ENCODE assay signal across 11 cellular contexts in the genomic region with DNA sequence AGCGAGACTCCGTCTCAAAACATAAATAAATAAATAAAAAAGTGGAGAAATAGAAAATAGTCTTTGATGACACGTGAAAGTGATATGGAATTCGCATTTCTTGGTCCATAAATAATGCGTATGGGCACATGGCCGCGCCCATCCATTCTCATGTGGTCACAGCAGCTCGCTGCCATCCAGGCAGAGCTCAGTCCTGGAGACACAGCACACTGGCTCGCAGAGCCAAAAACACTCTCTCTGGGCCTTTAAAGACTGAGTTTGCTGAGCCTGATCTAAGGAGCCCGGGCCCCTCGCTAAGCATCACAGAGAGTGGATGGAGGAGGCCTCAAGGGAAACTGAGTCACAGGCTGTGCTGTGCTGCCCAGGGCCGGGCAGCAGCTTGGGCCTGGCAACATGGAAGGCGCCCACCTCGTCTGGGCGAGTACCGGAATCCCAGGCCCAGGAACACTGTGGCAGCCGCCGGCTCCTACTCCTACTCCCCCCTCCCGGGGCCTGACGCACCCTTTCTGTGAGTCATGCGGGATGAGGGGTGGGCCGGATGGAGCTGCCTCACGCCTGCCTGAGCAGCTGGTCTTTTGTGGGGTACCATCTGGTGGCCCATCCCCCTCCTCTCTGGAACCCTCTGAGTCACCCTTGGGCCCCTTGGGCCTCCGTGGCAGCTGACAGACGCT. TPM values are rescaled to one million over a fixed set of nuclear protein-coding genes. Genes with fewer than 3 reads are reported as not detected.
DNase-seq lines count a peak whose midpoint lies in the region; ATAC-seq, FAIRE-seq and TF ChIP-seq lines count a peak whose summit lies in the region.
"Had no signal": no experiment of that assay in that cellular context is flagged by ENCODE, and none has a peak within 500 bp of the region (broad histone marks: within the 10 kb centered on the region; RNA-seq: fewer than 3 reads in every experiment).

No MANE protein-coding gene starts in this region.

- H3K79me2 ChIP-seq in Karpas-422 (ENCODE audit: low read length) (no peaks in the 10 kb centered on the region), K562 (ENCODE audit: control insufficient read depth, insufficient read depth, low read length) (no peaks in the 10 kb centered on the region), MM.1S (ENCODE audit: low read length) (no peaks in the 10 kb centered on the region)

- ATAC-seq in K562, result no peak
- ATAC-seq: effector memory CD8-positive, alpha-beta T cell had no signal

- H3K27ac ChIP-seq in Karpas-422 (ENCODE audit: low read length) (peak overlapping the region; percentile 58), K562 (ENCODE audit: extremely low read depth, low read depth, low read length) (no peak overlapping the region), mesenchymal stem cell (ENCODE audit: low read length, poor library complexity, severe bottlenecking) (peak overlapping the region; percentile 99), MM.1S (ENCODE audit: low read length) (no peak overlapping the region)
- H3K27ac ChIP-seq: KMS-11, parathyroid adenoma had no signal

- DNase-seq in AG08396 (ENCODE audit: low spot score) (peak; percentile 81), Karpas-422 (peak; percentile 85), K562 (ENCODE audit: extremely low read depth in 1 of 4, low spot score in 3 of 4) (peak in 2 of 4 experiments; percentile 31 to 34), mesenchymal stem cell (peak; percentile 96), MM.1S (no peak), GM19239 (ENCODE audit: insufficient read length, low spot score) (no peak)
- DNase-seq in activated CD4-positive, alpha-beta T cell treated with anti-CD3 and anti-CD28 coated beads, Interleukin-2, amount 50 U/mL, for 48 hours, result no peak
- DNase-seq in activated CD4-positive, alpha-beta T cell treated with anti-CD3 and anti-CD28 coated beads for 48 hours, result no peak
- DNase-seq: effector memory CD8-positive, alpha-beta T cell had no signal

- peak overlapping the region; percentile 17 for H2BK15ac ChIP-seq in mesenchymal stem cell (ENCODE audit: low read depth, poor library complexity, severe bottlenecking)

- no peaks in the 10 kb centered on the region for H3F3A ChIP-seq in MM.1S (ENCODE audit: insufficient read depth, low read length)

- H2BK12ac ChIP-seq in mesenchymal stem cell (ENCODE audit: low read length in 2 of 2), result peak overlapping the region in 1 of 2 experiments; percentile 70

- peak overlapping the region; percentile 93 for H4K8ac ChIP-seq in mesenchymal stem cell (ENCODE audit: low read length)

- peak overlapping the region; percentile 50 to 94 for H3K18ac ChIP-seq in mesenchymal stem cell (ENCODE audit: low read depth in 1 of 2, low read length in 2 of 2)

- peak overlapping the region; percentile 99 for H2AK5ac ChIP-seq in mesenchymal stem cell (ENCODE audit: low read length, severe bottlenecking)

- H3K9me2 ChIP-seq in Karpas-422 (replicated peaks; ENCODE audit: insufficient read depth, low read length) (no peaks in the 10 kb centered on the region), MM.1S (replicated peaks; ENCODE audit: insufficient read depth, low read length) (no peaks in the 10 kb centered on the region)

- H2BK5ac ChIP-seq in mesenchymal stem cell (ENCODE audit: low read depth, low read length, poor library complexity, severe bottlenecking), result peak overlapping the region; percentile 97

- WGBS in K562 (ENCODE audit: insufficient coverage, low coverage, missing lambda C conversion rate), result 88% methylated on average over 24 of the region's 25 CpGs
- 44% methylated on average over 19 of the region's 25 CpGs for WGBS in mesenchymal stem cell

- FAIRE-seq in K562 (lab: Jason Lieb, UNC), result no peak
- FAIRE-seq in GM19239 (lab: Jason Lieb, UNC), result no peak

- no TSS peak for BruUV-seq in K562 (replicated peaks; lab: Mats Ljungman, UMichigan)

- H3K36me3 ChIP-seq in Karpas-422 (ENCODE audit: insufficient read depth, low read length) (no peaks in the 10 kb centered on the region), K562 (ENCODE audit: control insufficient read depth, insufficient read depth, low read length) (peaks cover 66% of the 10 kb centered on the region; the same call in 2 of the 3 replicates), mesenchymal stem cell (ENCODE audit: control insufficient read depth in 1 of 2, insufficient read depth in 2 of 2, low read depth in 1 of 2, low read length in 2 of 2) (peaks cover 69 to 83% of the 10 kb centered on the region in 2 experiments), MM.1S (replicated peaks; ENCODE audit: insufficient read depth, low read length) (no peaks in the 10 kb centered on the region)

- no peak for TF ChIP-seq EP300 in K562 (IDR thresholded peaks at IDR 0.05; ENCODE audit: low read length)

- H3K27me3 ChIP-seq in Karpas-422 (ENCODE audit: low read length) (no peaks in the 10 kb centered on the region), K562 (ENCODE audit: control insufficient read depth in 2 of 2, insufficient read depth in 2 of 2, low read length in 2 of 2) (no peaks in the 10 kb centered on the region), mesenchymal stem cell (ENCODE audit: control insufficient read depth in 1 of 2, insufficient read depth in 1 of 2, low read length in 2 of 2) (no peaks in the 10 kb centered on the region), MM.1S (replicated peaks; ENCODE audit: insufficient read depth, low read length) (no peaks in the 10 kb centered on the region)

- H3K4me1 ChIP-seq in Karpas-422 (ENCODE audit: low read length) (peaks cover 15% of the 10 kb centered on the region), K562 (replicated peaks in 1 of 2; ENCODE audit: control insufficient read depth in 2 of 2, insufficient read depth in 2 of 2, low read length in 2 of 2) (peaks cover 0 to 53% of the 10 kb centered on the region in 2 experiments; a peak in 2 of 5 replicates), mesenchymal stem cell (ENCODE audit: control insufficient read depth, insufficient read depth, low read depth, low read length) (peaks cover 43% of the 10 kb centered on the region), MM.1S (ENCODE audit: low read length) (no peaks in the 10 kb centered on the region)
- H3K4me1 ChIP-seq: parathyroid adenoma had no signal

- TF ChIP-seq CTCF in K562 (IDR thresholded peaks at IDR 0.05 in 2 of 3, conservative IDR thresholded peaks at IDR 0.05 in 1 of 3; ENCODE audit: insufficient read depth in 2 of 3, low read depth in 1 of 3, low read length in 3 of 3) (no peak), MM.1S (IDR thresholded peaks at IDR 0.05; ENCODE audit: low read length) (no peak)

- peak overlapping the region; percentile 22 for H2BK120ac ChIP-seq in mesenchymal stem cell (ENCODE audit: low read depth, low read length)

- H3K9me1 ChIP-seq in K562 (ENCODE audit: control insufficient read depth, insufficient read depth, low read length), result no peaks in the 10 kb centered on the region

- no peaks in the 10 kb centered on the region for H3K9me3 ChIP-seq in Karpas-422 (ENCODE audit: low read length)
- no peaks in the 10 kb centered on the region for H3K9me3 ChIP-seq in K562 (replicated peaks; ENCODE audit: control insufficient read depth, insufficient read depth, low read depth, low read length)
- no peaks in the 10 kb centered on the region for H3K9me3 ChIP-seq in mesenchymal stem cell (ENCODE audit: control insufficient read depth, low read length)
- no peaks in the 10 kb centered on the region for H3K9me3 ChIP-seq in MM.1S (replicated peaks; ENCODE audit: insufficient read depth, low read length)

- H3K4me2 ChIP-seq in Karpas-422 (ENCODE audit: low read depth, low read length, poor library complexity, severe bottlenecking) (peak overlapping the region; percentile 51), K562 (ENCODE audit: insufficient read depth, low read length) (no peak overlapping the region), mesenchymal stem cell (ENCODE audit: low read length, poor library complexity, severe bottlenecking) (no peak overlapping the region), MM.1S (ENCODE audit: low read depth, low read length) (no peak overlapping the region)
- H3K4me2 ChIP-seq: KMS-11 had no signal

- intact Hi-C loops in K562 (cut with micrococcal nuclease), result no loop called here

- H4K20me1 ChIP-seq in Karpas-422 (ENCODE audit: insufficient read depth, low read depth, low read length) (no peaks in the 10 kb centered on the region), K562 (replicated peaks; ENCODE audit: control insufficient read depth, insufficient read depth, low read length) (no peaks in the 10 kb centered on the region), MM.1S (ENCODE audit: insufficient read depth, low read length) (no peaks in the 10 kb centered on the region)

- H3K4me3 ChIP-seq in Karpas-422 (ENCODE audit: low read length) (no peak overlapping the region), K562 (no peak overlapping the region), mesenchymal stem cell (ENCODE audit: insufficient read depth in 1 of 2, low read depth in 1 of 2, low read length in 2 of 2) (no peak overlapping the region), MM.1S (ENCODE audit: low read length) (no peak overlapping the region)

- H3K23ac ChIP-seq in mesenchymal stem cell (ENCODE audit: low read length in 2 of 2), result peak overlapping the region in 1 of 2 experiments; percentile 19

- peak overlapping the region in 1 of 2 experiments; percentile 28 for H3K14ac ChIP-seq in mesenchymal stem cell (ENCODE audit: low read length in 2 of 2)

- peak overlapping the region; percentile 87 for H4K91ac ChIP-seq in mesenchymal stem cell (ENCODE audit: low read length)

- TF ChIP-seq POLR2A in K562 (conservative IDR thresholded peaks at IDR 0.05), result no peak

- H3K9ac ChIP-seq in Karpas-422 (ENCODE audit: low read length) (peak overlapping the region; percentile 37; the same call in 1 of the 2 replicates), K562 (ENCODE audit: insufficient read depth in 1 of 2, low read depth in 2 of 2, low read length in 2 of 2) (no peak overlapping the region), mesenchymal stem cell (ENCODE audit: low read length) (peak overlapping the region; percentile 88), MM.1S (ENCODE audit: low read length) (no peak overlapping the region)
- H3K9ac ChIP-seq: KMS-11, parathyroid adenoma had no signal

- CTCF ChIA-PET in K562 (lab: Yijun Ruan, JAX; ENCODE audit: low intra/inter-chr PET ratio), result no interaction called here

- H3K4ac ChIP-seq in mesenchymal stem cell (ENCODE audit: low read depth in 1 of 2, low read length in 2 of 2), result peak overlapping the region; percentile 64 to 98

- peaks cover 37% of the 10 kb centered on the region for H3K79me1 ChIP-seq in mesenchymal stem cell (replicated peaks; ENCODE audit: low read length, poor library complexity, severe bottlenecking)

- in situ Hi-C loops in K562 (cut with MboI), result loop anchor here (5.0 kb wide), 1 partner anchor 192 kb away; no protein-coding TSS in a partner anchor

- H2AFZ ChIP-seq in Karpas-422 (ENCODE audit: low read length) (no peak overlapping the region), K562 (ENCODE audit: low read depth, low read length) (no peak overlapping the region), mesenchymal stem cell (ENCODE audit: low read depth, low read length) (no peak overlapping the region), MM.1S (ENCODE audit: low read length) (no peak overlapping the region)
- H2AFZ ChIP-seq: parathyroid adenoma had no signal

- POLR2A ChIA-PET in K562 (lab: Yijun Ruan, JAX), result interaction anchor here (1.1 kb wide), 1 partner anchor 11 kb away, joined by 3 read pairs; no protein-coding TSS in a partner anchor

- TF ChIP-seq RAD21 in K562 (CRISPR knock-in tag; conservative IDR thresholded peaks at IDR 0.05 in 1 of 2, IDR thresholded peaks at IDR 0.05 in 1 of 2), result no peak

RNA-seq across cellular contexts. Expression of a gene that starts 28.9 kb away (rescaled TPM):
- 9.5 and 24.8 TPM in 2 replicates for total RNA-seq in Karpas-422 (2014; rRNA removed; shearing (Covaris generic); ENCODE audit: low replicate concordance)
- 35.4 and 89.8 TPM in 2 replicates for total RNA-seq in K562 (2011; cell fraction: chromatin; rRNA removed; ENCODE audit: low replicate concordance)
- 60.3 and 65.9 TPM in 2 replicates for total RNA-seq in K562 (2011; cell fraction: nucleolus; rRNA removed)
- total RNA-seq in K562 (2011; cell fraction: nucleoplasm; rRNA removed), result 35.3 and 37.6 TPM in 2 replicates
- total RNA-seq in K562 (2014; rRNA removed) (46.5 and 57.8 TPM in 2 replicates), K562 (2014; rRNA removed; fragmentation: Illumina TruSeq; extraction: Trizol) (7.6 and 7.9 TPM in 2 replicates), K562 (2015; rRNA removed; fragmentation: Illumina TruSeq; extraction: Trizol) (25.6 and 27.3 TPM in 2 replicates), K562 (2021) (42.1 and 49.2 TPM in 2 replicates)
- polyA plus RNA-seq in K562 (2011; rRNA removed) (15.0 and 19.4 TPM in 2 replicates), K562 (2014; fragmentation: Illumina TruSeq; extraction: Trizol) (9.6 and 20.4 TPM in 2 replicates), K562 (2014; fragmentation: Nextera tagmentation; extraction: Ambion mirVana) (under 1 TPM; 0.15 to 0.52 TPM), K562 (2014; rRNA removed) (35.0 and 36.4 TPM in 2 replicates)
- polyA plus RNA-seq in K562 (2011; cell fraction: cytosol; rRNA removed), result 21.9 and 50.9 TPM in 2 replicates
- polyA plus RNA-seq in K562 (2011; cell fraction: nucleus; rRNA removed), result 54.2 and 84.9 TPM in 2 replicates
- polyA plus RNA-seq in K562 (2012), result 22.8 and 28.5 TPM in 2 replicates
- 4.5 and 9.4 TPM in 2 replicates for polyA minus RNA-seq in K562 (2011; rRNA and poly(A)+ RNA removed)
- polyA minus RNA-seq in K562 (2011; cell fraction: cytosol; rRNA and poly(A)+ RNA removed), result 13.0 and 16.6 TPM in 2 replicates
- 9.6 and 12.0 TPM in 2 replicates for polyA minus RNA-seq in K562 (2011; cell fraction: nucleus; rRNA and poly(A)+ RNA removed)
- 16.6 TPM for polyA plus RNA-seq in mesenchymal stem cell (2013, experiment 1 of 2)
- 16.4 TPM for polyA plus RNA-seq in mesenchymal stem cell (2013, experiment 2 of 2)

RNA-seq across cellular contexts. Expression of a gene that starts 44.7 kb away (rescaled TPM):
- total RNA-seq in Karpas-422 (2014; rRNA removed; shearing (Covaris generic); ENCODE audit: low replicate concordance), result 4.2 and 4.4 TPM in 2 replicates
- 21.1 and 62.3 TPM in 2 replicates for total RNA-seq in K562 (2011; cell fraction: chromatin; rRNA removed; ENCODE audit: low replicate concordance)
- total RNA-seq in K562 (2011; cell fraction: nucleolus; rRNA removed), result 28.3 and 30.5 TPM in 2 replicates
- total RNA-seq in K562 (2011; cell fraction: nucleoplasm; rRNA removed), result 15.8 and 17.5 TPM in 2 replicates
- total RNA-seq in K562 (2014; rRNA removed) (6.0 and 10.7 TPM in 2 replicates), K562 (2014; rRNA removed; fragmentation: Illumina TruSeq; extraction: Trizol) (1.4 and 1.9 TPM in 2 replicates), K562 (2015; rRNA removed; fragmentation: Illumina TruSeq; extraction: Trizol) (4.1 and 5.3 TPM in 2 replicates), K562 (2021) (21.4 and 22.1 TPM in 2 replicates)
- polyA plus RNA-seq in K562 (2011; rRNA removed) (2.9 and 5.8 TPM in 2 replicates), K562 (2014; fragmentation: Illumina TruSeq; extraction: Trizol) (8.0 and 11.3 TPM in 2 replicates), K562 (2014; fragmentation: Nextera tagmentation; extraction: Ambion mirVana) (under 1 TPM; 0.38 to 0.61 TPM), K562 (2014; rRNA removed) (7.6 and 8.3 TPM in 2 replicates)
- 2.9 and 6.4 TPM in 2 replicates for polyA plus RNA-seq in K562 (2011; cell fraction: cytosol; rRNA removed)
- 9.4 and 20.2 TPM in 2 replicates for polyA plus RNA-seq in K562 (2011; cell fraction: nucleus; rRNA removed)
- polyA plus RNA-seq in K562 (2012), result 16.8 and 22.4 TPM in 2 replicates
- 5.1 and 9.5 TPM in 2 replicates for polyA minus RNA-seq in K562 (2011; rRNA and poly(A)+ RNA removed)
- 15.8 and 26.9 TPM in 2 replicates for polyA minus RNA-seq in K562 (2011; cell fraction: cytosol; rRNA and poly(A)+ RNA removed)
- 13.1 and 15.9 TPM in 2 replicates for polyA minus RNA-seq in K562 (2011; cell fraction: nucleus; rRNA and poly(A)+ RNA removed)
- 52.2 TPM for polyA plus RNA-seq in mesenchymal stem cell (2013, experiment 1 of 2)
- 51.8 TPM for polyA plus RNA-seq in mesenchymal stem cell (2013, experiment 2 of 2)

RNA-seq across cellular contexts. Expression of a gene that starts 48.9 kb away (rescaled TPM):
- 0.15 and 0.22 TPM in 2 replicates for total RNA-seq in Karpas-422 (2014; rRNA removed; shearing (Covaris generic); ENCODE audit: low replicate concordance)
- 10.2 and 37.7 TPM in 2 replicates for total RNA-seq in K562 (2011; cell fraction: chromatin; rRNA removed; ENCODE audit: low replicate concordance)
- total RNA-seq in K562 (2011; cell fraction: nucleolus; rRNA removed), result 58.8 and 84.5 TPM in 2 replicates
- total RNA-seq in K562 (2011; cell fraction: nucleoplasm; rRNA removed), result 27.7 and 36.4 TPM in 2 replicates
- total RNA-seq in K562 (2014; rRNA removed), result 2.5 and 5.2 TPM in 2 replicates
- total RNA-seq in K562 (2014; rRNA removed; fragmentation: Illumina TruSeq; extraction: Trizol), result 2.3 and 2.8 TPM in 2 replicates
- 2.5 and 3.1 TPM in 2 replicates for total RNA-seq in K562 (2015; rRNA removed; fragmentation: Illumina TruSeq; extraction: Trizol)
- total RNA-seq in K562 (2021), result 21.0 and 24.0 TPM in 2 replicates
- 2.9 and 4.4 TPM in 2 replicates for polyA plus RNA-seq in K562 (2011; rRNA removed)
- 4.0 and 21.7 TPM in 2 replicates for polyA plus RNA-seq in K562 (2011; cell fraction: cytosol; rRNA removed)
- polyA plus RNA-seq in K562 (2011; cell fraction: nucleus; rRNA removed), result 3.7 and 12.5 TPM in 2 replicates
- 11.5 and 11.6 TPM in 2 replicates for polyA plus RNA-seq in K562 (2012)
- 4.3 and 6.7 TPM in 2 replicates for polyA plus RNA-seq in K562 (2014; fragmentation: Illumina TruSeq; extraction: Trizol)
- 1 to 10 TPM; 1.5 to 2.6 TPM for polyA plus RNA-seq in K562 (2014; fragmentation: Nextera tagmentation; extraction: Ambion mirVana)
- 5.7 and 6.1 TPM in 2 replicates for polyA plus RNA-seq in K562 (2014; rRNA removed)
- polyA minus RNA-seq in K562 (2011; rRNA and poly(A)+ RNA removed), result 0.90 and 1.6 TPM in 2 replicates
- polyA minus RNA-seq in K562 (2011; cell fraction: cytosol; rRNA and poly(A)+ RNA removed), result 17.4 and 19.6 TPM in 2 replicates
- polyA minus RNA-seq in K562 (2011; cell fraction: nucleus; rRNA and poly(A)+ RNA removed), result 3.1 and 6.1 TPM in 2 replicates
- polyA plus RNA-seq in mesenchymal stem cell (2013, experiment 1 of 2), result 6.8 TPM
- polyA plus RNA-seq in mesenchymal stem cell (2013, experiment 2 of 2), result 6.9 TPM

RNA-seq across cellular contexts. Expression of a gene that starts 52.6 kb away (rescaled TPM):
- not detected in 2 replicates for total RNA-seq in Karpas-422 (2014; rRNA removed; shearing (Covaris generic); ENCODE audit: low replicate concordance)
- total RNA-seq in K562 (2011; cell fraction: chromatin; rRNA removed; ENCODE audit: low replicate concordance), result 1.8 and 7.1 TPM in 2 replicates
- 2.9 and 3.5 TPM in 2 replicates for total RNA-seq in K562 (2011; cell fraction: nucleolus; rRNA removed)
- 1.8 and 2.6 TPM in 2 replicates for total RNA-seq in K562 (2011; cell fraction: nucleoplasm; rRNA removed)
- total RNA-seq in K562 (2014; rRNA removed), result 0.82 and 1.3 TPM in 2 replicates
- total RNA-seq in K562 (2014; rRNA removed; fragmentation: Illumina TruSeq; extraction: Trizol), result 0.11 and 0.38 TPM in 2 replicates
- total RNA-seq in K562 (2015; rRNA removed; fragmentation: Illumina TruSeq; extraction: Trizol), result 0.34 and 0.58 TPM in 2 replicates
- 0.92 and 2.4 TPM in 2 replicates for total RNA-seq in K562 (2021)
- 1.8 and 2.2 TPM in 2 replicates for polyA plus RNA-seq in K562 (2011; rRNA removed)
- polyA plus RNA-seq in K562 (2011; cell fraction: cytosol; rRNA removed), result 1.9 and 5.2 TPM in 2 replicates
- 4.3 and 9.8 TPM in 2 replicates for polyA plus RNA-seq in K562 (2011; cell fraction: nucleus; rRNA removed)
- 3.2 and 4.0 TPM in 2 replicates for polyA plus RNA-seq in K562 (2012)
- 0.54 and 1.1 TPM in 2 replicates for polyA plus RNA-seq in K562 (2014; fragmentation: Illumina TruSeq; extraction: Trizol)
- under 1 TPM in 1 of 2 experiments, not detected in 1; 0.11 TPM for polyA plus RNA-seq in K562 (2014; fragmentation: Nextera tagmentation; extraction: Ambion mirVana)
- 0.56 and 0.73 TPM in 2 replicates for polyA plus RNA-seq in K562 (2014; rRNA removed)
- polyA minus RNA-seq in K562 (2011; rRNA and poly(A)+ RNA removed), result 1.5 and 1.9 TPM in 2 replicates
- polyA minus RNA-seq in K562 (2011; cell fraction: cytosol; rRNA and poly(A)+ RNA removed), result 0.86 and 2.2 TPM in 2 replicates
- polyA minus RNA-seq in K562 (2011; cell fraction: nucleus; rRNA and poly(A)+ RNA removed), result 2.3 and 3.4 TPM in 2 replicates
- polyA plus RNA-seq in mesenchymal stem cell (2013, experiment 1 of 2), result not detected
- not detected for polyA plus RNA-seq in mesenchymal stem cell (2013, experiment 2 of 2)

Comparison
In these comparisons a context has a peak if more than half of its experiments do, and no peak if none do; other contexts are left out.
1. DNase-seq: peak in AG08396 (single experiment), Karpas-422 (single experiment) and mesenchymal stem cell (single experiment); none in MM.1S (single experiment), activated CD4-positive, alpha-beta T cell treated with anti-CD3 and anti-CD28 coated beads, Interleukin-2, amount 50 U/mL, for 48 hours (0 of 2), GM19239 (single experiment) and activated CD4-positive, alpha-beta T cell treated with anti-CD3 and anti-CD28 coated beads for 48 hours (single experiment).
2. H3K27ac ChIP-seq: peak in Karpas-422 (single experiment) and mesenchymal stem cell (single experiment); none in K562 (single experiment) and MM.1S (single experiment).
3. H3K9ac ChIP-seq: peak in Karpas-422 (single experiment) and mesenchymal stem cell (single experiment); none in K562 (0 of 2) and MM.1S (single experiment).